Comparison of ENCODE assay signal across 28 cellular contexts in genomic region chr10:125602825-125603224, GRCh38.
"Had no signal": no experiment of that assay in that cellular context is flagged by ENCODE, and none has a peak within 500 bp of the region (broad histone marks: within the 10 kb centered on the region; RNA-seq: fewer than 3 reads in every experiment).

No MANE protein-coding gene starts in this region.

- H3K4me1 ChIP-seq: suprapubic skin, testis, thyroid gland, tibial artery, tibial nerve, transverse colon, upper lobe of left lung, upper lobe of right lung, uterus, vagina had no signal

- H3K27me3 Mint-ChIP-seq: stimulated activated memory B cell treated with anti-CD40 and anti-IgM and Interleukin-4, amounts not matched to agents 10 μg/mL and 1 μg/mL and 100 μg/mL, for 72 hours; stimulated activated naive CD8-positive, alpha-beta T cell treated with anti-CD3 and anti-CD28 coated beads, Interleukin-15, amount 100 ng/mL, for 72 hours; stimulated activated naive CD8-positive, alpha-beta T cell treated with anti-CD3 and anti-CD28 coated beads, Interleukin-15, Interleukin-2, amounts not matched to agents 100 ng/mL and 50 ng/mL, for 24 hours; type B pancreatic cell had no signal

- H3K4me3 Mint-ChIP-seq: stimulated activated effector memory CD8-positive, alpha-beta T cell treated with anti-CD3 and anti-CD28 coated beads, Interleukin-12 subunit alpha, Interleukin-12 subunit beta, amount 100 ng/mL, for 72 hours; stimulated activated memory B cell treated with anti-CD40 and anti-IgM and Interleukin-4, amounts not matched to agents 10 μg/mL and 1 μg/mL and 100 μg/mL, for 72 hours; stimulated activated naive B cell treated with anti-CD40 and anti-IgM and Interleukin-4, amounts not matched to agents 10 μg/mL and 1 μg/mL and 100 μg/mL, for 72 hours; stimulated activated naive CD8-positive, alpha-beta T cell treated with anti-CD3 and anti-CD28 coated beads, Interleukin-15, amount 100 ng/mL, for 72 hours; stimulated activated naive CD8-positive, alpha-beta T cell treated with anti-CD3 and anti-CD28 coated beads, Interleukin-15, Interleukin-2, amounts not matched to agents 100 ng/mL and 50 ng/mL, for 24 hours; type B pancreatic cell had no signal

- H3K9me3 ChIP-seq: testis, thoracic aorta, thyroid gland, transverse colon, upper lobe of right lung, uterus, vagina had no signal

- ATAC-seq: stimulated activated effector memory CD8-positive, alpha-beta T cell treated with anti-CD3 and anti-CD28 coated beads, Interleukin-12 subunit alpha, Interleukin-12 subunit beta, amount 100 ng/mL, for 72 hours; stimulated activated memory B cell treated with anti-CD40 and anti-IgM and Interleukin-4, amounts not matched to agents 10 μg/mL and 1 μg/mL and 100 μg/mL, for 72 hours; stimulated activated naive B cell treated with anti-CD40 and anti-IgM and Interleukin-4, amounts not matched to agents 10 μg/mL and 1 μg/mL and 100 μg/mL, for 72 hours; stimulated activated naive CD8-positive, alpha-beta T cell treated with anti-CD3 and anti-CD28 coated beads, Interleukin-15, amount 100 ng/mL, for 72 hours; stimulated activated naive CD8-positive, alpha-beta T cell treated with anti-CD3 and anti-CD28 coated beads, Interleukin-15, Interleukin-2, amounts not matched to agents 100 U/mL and 50 U/mL, for 24 hours; upper lobe of right lung had no signal

- DNase-seq: stimulated activated CD4-positive, alpha-beta T cell treated with anti-CD3 and anti-CD28 coated beads, Interleukin-2, amount 100 ng/mL, for 48 hours; stimulated activated CD4-positive, alpha-beta T cell treated with anti-CD3 and anti-CD28 coated beads, Interleukin-4, amount 100 ng/mL, for 1 hour; stimulated activated CD4-positive, alpha-beta T cell treated with anti-CD3 and anti-CD28 coated beads, Interleukin-4, amount 100 ng/mL, for 24 hours; stimulated activated CD4-positive, alpha-beta T cell treated with anti-CD3 and anti-CD28 coated beads, Interleukin-4, amount 100 ng/mL, for 4 hours; stimulated activated CD8-positive, alpha-beta memory T cell treated with anti-CD3 and anti-CD28 coated beads, Interleukin-4, amount 100 ng/mL, for 48 hours; stimulated activated naive B cell treated with anti-CD40 and anti-IgM and Interleukin-4, amounts not matched to agents 10 μg/mL and 1 μg/mL and 100 μg/mL, for 72 hours; stimulated activated naive CD4-positive, alpha-beta T cell; stimulated activated naive CD4-positive, alpha-beta T cell treated with Interleukin-2 at 50 U/mL for 16 hours; stimulated activated naive CD8-positive, alpha-beta T cell treated with anti-CD3 and anti-CD28 coated beads, Interleukin-15, amount 100 ng/mL, for 72 hours; stimulated activated naive CD8-positive, alpha-beta T cell treated with anti-CD3 and anti-CD28 coated beads, Interleukin-15, Interleukin-2, amounts not matched to agents 100 U/mL and 50 U/mL, for 24 hours; stomach; substantia nigra; testis; thyroid gland; tibial artery; transverse colon; trophoblast cell; upper lobe of right lung; uterus had no signal

- H3K36me3 ChIP-seq: stomach, suprapubic skin, thoracic aorta, thyroid gland, tibial artery, tibial nerve, transverse colon, upper lobe of left lung, upper lobe of right lung, uterus, vagina had no signal

- H3K36me3 Mint-ChIP-seq: stimulated activated effector memory CD8-positive, alpha-beta T cell treated with anti-CD3 and anti-CD28 coated beads, Interleukin-12 subunit alpha, Interleukin-12 subunit beta, amount 100 ng/mL, for 72 hours; stimulated activated memory B cell treated with anti-CD40 and anti-IgM and Interleukin-4, amounts not matched to agents 10 μg/mL and 1 μg/mL and 100 μg/mL, for 72 hours; stimulated activated naive B cell treated with anti-CD40 and anti-IgM and Interleukin-4, amounts not matched to agents 10 μg/mL and 1 μg/mL and 100 μg/mL, for 72 hours; type B pancreatic cell had no signal

- H3K27ac Mint-ChIP-seq: stimulated activated effector memory CD8-positive, alpha-beta T cell treated with anti-CD3 and anti-CD28 coated beads, Interleukin-12 subunit alpha, Interleukin-12 subunit beta, amount 100 ng/mL, for 72 hours; stimulated activated memory B cell treated with anti-CD40 and anti-IgM and Interleukin-4, amounts not matched to agents 10 μg/mL and 1 μg/mL and 100 μg/mL, for 72 hours; stimulated activated naive B cell treated with anti-CD40 and anti-IgM and Interleukin-4, amounts not matched to agents 10 μg/mL and 1 μg/mL and 100 μg/mL, for 72 hours; stimulated activated naive CD8-positive, alpha-beta T cell treated with anti-CD3 and anti-CD28 coated beads, Interleukin-15, amount 100 ng/mL, for 72 hours; stimulated activated naive CD8-positive, alpha-beta T cell treated with anti-CD3 and anti-CD28 coated beads, Interleukin-15, Interleukin-2, amounts not matched to agents 100 ng/mL and 50 ng/mL, for 24 hours; type B pancreatic cell had no signal

- H3K4me3 ChIP-seq: stomach, suprapubic skin, testis, thoracic aorta, thyroid gland, tibial artery, tibial nerve, transverse colon, upper lobe of left lung, upper lobe of right lung, uterus, vagina had no signal

- H3K27me3 ChIP-seq: stomach, testis, thyroid gland, tibial nerve, transverse colon, upper lobe of left lung, upper lobe of right lung, uterus, vagina had no signal

- H3K27ac ChIP-seq: stomach, suprapubic skin, testis, thoracic aorta, thyroid gland, tibial artery, tibial nerve, transverse colon, upper lobe of left lung, upper lobe of right lung, uterus, vagina had no signal

- H3K4me1 Mint-ChIP-seq: stimulated activated effector memory CD8-positive, alpha-beta T cell treated with anti-CD3 and anti-CD28 coated beads, Interleukin-12 subunit alpha, Interleukin-12 subunit beta, amount 100 ng/mL, for 72 hours had no signal

- H3K9me3 Mint-ChIP-seq: stimulated activated effector memory CD8-positive, alpha-beta T cell treated with anti-CD3 and anti-CD28 coated beads, Interleukin-12 subunit alpha, Interleukin-12 subunit beta, amount 100 ng/mL, for 72 hours; stimulated activated naive CD8-positive, alpha-beta T cell treated with anti-CD3 and anti-CD28 coated beads, Interleukin-15, Interleukin-2, amounts not matched to agents 100 ng/mL and 50 ng/mL, for 24 hours had no signal
